ENCODE assay signal across 2 cellular contexts in the genomic region with DNA sequence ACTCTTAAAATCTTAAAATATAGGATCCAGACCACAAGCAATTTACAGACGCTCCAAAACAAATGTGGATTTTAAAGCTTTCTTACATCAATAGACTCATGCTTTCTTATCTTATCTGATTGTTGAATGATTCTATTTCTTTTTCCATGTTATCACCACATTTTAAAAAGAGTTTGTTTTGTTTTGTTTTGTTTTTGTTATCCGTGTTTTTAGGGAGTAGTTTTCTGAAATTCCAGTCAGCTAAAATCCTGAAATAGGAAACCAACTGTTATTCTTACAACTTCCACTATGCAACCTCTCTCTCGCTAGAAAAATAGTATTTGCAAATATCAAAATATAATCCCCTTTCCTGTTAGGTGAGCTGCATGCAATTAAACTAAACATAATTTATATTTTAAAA.
TF ChIP-seq lines count a peak whose summit lies in the region.

No MANE protein-coding gene starts in this region.

TF ChIP-seq in SK-N-SH, 30 proteins besides CTCF, POLR2A, EP300 and RAD21 (continued from another document):
- TF ChIP-seq, protein P1, sequence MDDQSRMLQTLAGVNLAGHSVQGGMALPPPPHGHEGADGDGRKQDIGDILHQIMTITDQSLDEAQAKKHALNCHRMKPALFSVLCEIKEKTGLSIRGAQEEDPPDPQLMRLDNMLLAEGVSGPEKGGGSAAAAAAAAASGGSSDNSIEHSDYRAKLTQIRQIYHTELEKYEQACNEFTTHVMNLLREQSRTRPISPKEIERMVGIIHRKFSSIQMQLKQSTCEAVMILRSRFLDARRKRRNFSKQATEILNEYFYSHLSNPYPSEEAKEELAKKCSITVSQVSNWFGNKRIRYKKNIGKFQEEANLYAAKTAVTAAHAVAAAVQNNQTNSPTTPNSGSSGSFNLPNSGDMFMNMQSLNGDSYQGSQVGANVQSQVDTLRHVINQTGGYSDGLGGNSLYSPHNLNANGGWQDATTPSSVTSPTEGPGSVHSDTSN (IDR thresholded peaks at IDR 0.05), result no peak

TF ChIP-seq in SK-N-SH treated with all-trans-retinoic acid at 6 μM for 48 hours, 23 proteins besides CTCF, POLR2A, EP300 and RAD21 (continued from another document):
- TF ChIP-seq, protein P2, sequence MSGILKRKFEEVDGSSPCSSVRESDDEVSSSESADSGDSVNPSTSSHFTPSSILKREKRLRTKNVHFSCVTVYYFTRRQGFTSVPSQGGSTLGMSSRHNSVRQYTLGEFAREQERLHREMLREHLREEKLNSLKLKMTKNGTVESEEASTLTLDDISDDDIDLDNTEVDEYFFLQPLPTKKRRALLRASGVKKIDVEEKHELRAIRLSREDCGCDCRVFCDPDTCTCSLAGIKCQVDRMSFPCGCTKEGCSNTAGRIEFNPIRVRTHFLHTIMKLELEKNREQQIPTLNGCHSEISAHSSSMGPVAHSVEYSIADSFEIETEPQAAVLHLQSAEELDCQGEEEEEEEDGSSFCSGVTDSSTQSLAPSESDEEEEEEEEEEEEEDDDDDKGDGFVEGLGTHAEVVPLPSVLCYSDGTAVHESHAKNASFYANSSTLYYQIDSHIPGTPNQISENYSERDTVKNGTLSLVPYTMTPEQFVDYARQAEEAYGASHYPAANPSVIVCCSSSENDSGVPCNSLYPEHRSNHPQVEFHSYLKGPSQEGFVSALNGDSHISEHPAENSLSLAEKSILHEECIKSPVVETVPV (CRISPR knock-in tag; IDR thresholded peaks at IDR 0.05), result no peak
- TF ChIP-seq PPARA (CRISPR knock-in tag; IDR thresholded peaks at IDR 0.05; ENCODE audit: borderline replicate concordance) (no peak), ESRRG (CRISPR knock-in tag; IDR thresholded peaks at IDR 0.05) (no peak)
